In the genomic region with DNA sequence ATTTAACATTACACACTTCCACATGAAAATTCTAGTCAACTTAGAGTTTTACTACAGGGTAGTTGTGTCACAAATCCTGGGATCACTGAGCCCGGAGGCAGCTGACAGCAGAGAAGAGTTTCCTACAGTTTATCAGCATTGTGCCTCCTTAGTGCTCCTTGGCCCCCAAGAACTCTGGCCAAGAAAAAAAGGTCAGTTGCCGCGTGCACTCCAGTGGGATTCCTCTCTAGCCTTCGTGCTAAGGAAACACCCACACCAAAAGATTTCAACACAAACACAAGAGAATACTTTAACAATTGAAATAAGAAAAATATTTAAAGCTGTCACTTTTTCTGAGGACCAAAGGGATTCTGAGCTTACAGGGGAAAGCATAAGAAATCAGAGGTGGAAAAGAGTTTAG, we compare ENCODE assay signal across 20 cellular contexts.
DNase-seq lines count a peak whose midpoint lies in the region; ATAC-seq, FAIRE-seq and TF ChIP-seq lines count a peak whose summit lies in the region.
"Had no signal": no experiment of that assay in that cellular context is flagged by ENCODE, and none has a peak within 500 bp of the region (broad histone marks: within the 10 kb centered on the region; RNA-seq: fewer than 3 reads in every experiment).

No MANE protein-coding gene starts in this region.

- no peaks in the 10 kb centered on the region for H3K36me3 ChIP-seq in cardiac muscle cell
- no peaks in the 10 kb centered on the region for H3K36me3 ChIP-seq in stomach smooth muscle (ENCODE audit: control insufficient read depth in 2 of 2, insufficient read depth in 2 of 2, low read length in 2 of 2)
- H3K36me3 ChIP-seq: breast epithelium, vagina had no signal

- H3K27ac Mint-ChIP-seq in nephron progenitor cell = peak overlapping the region; percentile 49
- no peak overlapping the region for H3K27ac Mint-ChIP-seq in natural killer cell
- H3K27ac Mint-ChIP-seq: activated B cell treated with CpG ODN at 0.5 μM for 24 hours; activated CD4-positive, alpha-beta memory T cell treated with anti-CD3 and anti-CD28 coated beads for 36 hours; dendritic cell treated with granulocyte-macrophage colony-stimulating factor and Interleukin-4, amounts not matched to agents 40 ng/mL and 50 ng/mL, for 4 days had no signal

- FAIRE-seq in TTC549 (lab: Jason Lieb, UNC) = peak; percentile 91
- FAIRE-seq: endometrium, K562 had no signal

- TF ChIP-seq CTCF in cardiac muscle cell (IDR thresholded peaks at IDR 0.05; ENCODE audit: low read depth, low read length) (no peak), nephron progenitor cell (IDR thresholded peaks at IDR 0.05) (no peak), natural killer cell (IDR thresholded peaks at IDR 0.05) (no peak)

- H3K4me1 Mint-ChIP-seq in nephron progenitor cell (peaks cover 42% of the 10 kb centered on the region), natural killer cell (peaks cover 7 to 10% of the 10 kb centered on the region in 2 donors)

- no peaks in the 10 kb centered on the region for H3K27me3 Mint-ChIP-seq in nephron progenitor cell (ENCODE audit: low read depth, poor library complexity)
- peaks cover 3 to 7% of the 10 kb centered on the region in 2 donors for H3K27me3 Mint-ChIP-seq in natural killer cell (ENCODE audit: low read depth in 2 of 2)

- H3K4me3 Mint-ChIP-seq in nephron progenitor cell (no peak overlapping the region), natural killer cell (no peak overlapping the region)
- H3K4me3 Mint-ChIP-seq: activated B cell treated with CpG ODN at 0.5 μM for 24 hours; activated CD4-positive, alpha-beta memory T cell treated with anti-CD3 and anti-CD28 coated beads for 36 hours; dendritic cell treated with granulocyte-macrophage colony-stimulating factor and Interleukin-4, amounts not matched to agents 40 ng/mL and 50 ng/mL, for 4 days had no signal

- no peak overlapping the region for H3K9ac ChIP-seq in stomach smooth muscle (ENCODE audit: low read length in 2 of 2)

- peak; percentile 9 to 67 for DNase-seq in cardiac muscle cell (ENCODE audit: low read depth in 1 of 2, low spot score in 1 of 2)
- no peak for DNase-seq in nephron progenitor cell
- no peak for DNase-seq in NCI-H2196 (lab: John Stamatoyannopoulos, UW; ENCODE audit: unreplicated experiment)
- DNase-seq in natural killer cell = no peak
- no peak for DNase-seq in NK-92 (lab: John Stamatoyannopoulos, UW; ENCODE audit: unreplicated experiment)
- DNase-seq: activated B cell treated with CpG ODN at 0.5 μM for 24 hours; activated CD4-positive, alpha-beta memory T cell treated with anti-CD3 and anti-CD28 coated beads for 36 hours; activated effector memory CD4-positive, alpha-beta T cell treated with anti-CD3 and anti-CD28 coated beads, Interleukin-2, amount 50 U/mL, for 16 hours; left colon; NCI-H526 treated with DMSO at 0.1 percent for 48 hours; retina; T1000 had no signal

- H3K27me3 ChIP-seq in cardiac muscle cell (no peaks in the 10 kb centered on the region), stomach smooth muscle (ENCODE audit: control insufficient read depth in 1 of 2, insufficient read depth in 2 of 2, low read length in 2 of 2) (no peaks in the 10 kb centered on the region)
- H3K27me3 ChIP-seq: breast epithelium, neutrophil, vagina had no signal

- intact Hi-C loops in natural killer cell (cut with micrococcal nuclease) = loop anchor here (2.0 to 5.0 kb wide), 3 partner anchors 483 to 611 kb away; no protein-coding TSS in a partner anchor

- H3K9me3 ChIP-seq in cardiac muscle cell (ENCODE audit: low read depth) (no peaks in the 10 kb centered on the region), stomach smooth muscle (ENCODE audit: control insufficient read depth in 2 of 2, low read length in 2 of 2) (no peaks in the 10 kb centered on the region)
- H3K9me3 ChIP-seq: breast epithelium, neutrophil, vagina had no signal

- no peak for ATAC-seq in natural killer cell
- ATAC-seq: K562, left colon had no signal

- H3K4me1 ChIP-seq in cardiac muscle cell (ENCODE audit: low read depth) (peaks cover 27% of the 10 kb centered on the region), stomach smooth muscle (ENCODE audit: control insufficient read depth, insufficient read depth, low read length) (peaks cover 3% of the 10 kb centered on the region)
- H3K4me1 ChIP-seq: breast epithelium, vagina had no signal

- H3K4me3 ChIP-seq in cardiac muscle cell (no peak overlapping the region), stomach smooth muscle (ENCODE audit: low read length in 2 of 2) (peak overlapping the region in 1 of 2 donors; percentile 0)
- H3K4me3 ChIP-seq: K562 had no signal

- peak overlapping the region; percentile 75 for H3K27ac ChIP-seq in cardiac muscle cell
- peak overlapping the region; percentile 2 for H3K27ac ChIP-seq in stomach smooth muscle (ENCODE audit: low read length)
- H3K27ac ChIP-seq: breast epithelium, neutrophil, vagina had no signal

- peaks cover 8% of the 10 kb centered on the region for H3K36me3 Mint-ChIP-seq in nephron progenitor cell (ENCODE audit: low read depth)
- H3K36me3 Mint-ChIP-seq in natural killer cell = no peaks in the 10 kb centered on the region
- H3K36me3 Mint-ChIP-seq: activated CD4-positive, alpha-beta memory T cell treated with anti-CD3 and anti-CD28 coated beads for 36 hours had no signal

- H3K9me3 Mint-ChIP-seq in nephron progenitor cell = peaks cover 6% of the 10 kb centered on the region
- H3K9me3 Mint-ChIP-seq in natural killer cell = no peaks in the 10 kb centered on the region
- H3K9me3 Mint-ChIP-seq: activated B cell treated with CpG ODN at 0.5 μM for 24 hours; activated CD4-positive, alpha-beta memory T cell treated with anti-CD3 and anti-CD28 coated beads for 36 hours; dendritic cell treated with granulocyte-macrophage colony-stimulating factor and Interleukin-4, amounts not matched to agents 40 ng/mL and 50 ng/mL, for 4 days had no signal

Comparison
In these comparisons a context has a peak if more than half of its experiments do, and no peak if none do; other contexts are left out.
1. DNase-seq: peak in cardiac muscle cell (2 of 2); none in nephron progenitor cell (single experiment), NCI-H2196 (single experiment), natural killer cell (single experiment) and NK-92 (single experiment).